ENCODE assay signal across 16 cellular contexts in the genomic region with DNA sequence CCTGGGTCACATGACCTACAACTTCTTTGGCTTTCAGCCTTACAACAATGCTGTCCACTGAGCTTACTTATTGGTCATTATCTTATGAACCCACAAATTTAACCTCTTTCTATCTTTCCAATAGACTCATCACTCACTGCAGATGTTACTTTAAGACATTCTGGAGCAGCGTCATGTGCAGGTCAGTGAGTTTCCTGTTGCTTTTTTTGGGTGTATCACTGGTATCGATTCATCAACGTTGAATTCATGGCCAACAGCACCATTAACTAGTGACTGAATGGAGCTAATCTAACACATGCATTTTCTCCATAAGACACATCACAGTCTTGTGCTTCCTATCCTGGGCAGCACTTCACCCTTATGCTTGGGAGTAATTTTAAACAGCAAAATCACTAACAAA.
DNase-seq lines count a peak whose midpoint lies in the region; ATAC-seq, FAIRE-seq and TF ChIP-seq lines count a peak whose summit lies in the region.
"Had no signal": no experiment of that assay in that cellular context is flagged by ENCODE, and none has a peak within 500 bp of the region (broad histone marks: within the 10 kb centered on the region; RNA-seq: fewer than 3 reads in every experiment).

No MANE protein-coding gene starts in this region.

- no peak overlapping the region for H3K27ac Mint-ChIP-seq in natural killer cell treated with Interleukin-12 subunit alpha and Interleukin-12 subunit beta and Interleukin-15 and Interleukin-18, amount 100 ng/mL, for 72 hours
- H3K27ac Mint-ChIP-seq in activated naive CD8-positive, alpha-beta T cell treated with anti-CD3 and anti-CD28 coated beads for 36 hours: no peak overlapping the region
- H3K27ac Mint-ChIP-seq: CD14-positive monocyte; CD4-positive, alpha-beta memory T cell had no signal

- intact Hi-C loops in K562 (cut with micrococcal nuclease): no loop called here

- no peaks in the 10 kb centered on the region for H3F3A ChIP-seq in MM.1S (ENCODE audit: insufficient read depth, low read length)

- DNase-seq in H54 (ENCODE audit: insufficient read length, low spot score) (no peak), MM.1S (peak; percentile 30), K562 (ENCODE audit: extremely low read depth in 1 of 4, low spot score in 3 of 4) (no peak)
- DNase-seq in activated naive CD4-positive, alpha-beta T cell treated with Interleukin-2 at 50 U/mL for 16 hours: no peak
- no peak for DNase-seq in natural killer cell treated with Interleukin-12 subunit alpha and Interleukin-12 subunit beta and Interleukin-15 and Interleukin-18, amount 100 ng/mL, for 72 hours (ENCODE audit: low spot score)
- DNase-seq in activated CD4-positive, CD25-positive, alpha-beta regulatory T cell treated with anti-CD3 and anti-CD28 coated beads, Interleukin-2, amount 50 U/mL, for 72 hours: no peak
- DNase-seq in activated naive CD8-positive, alpha-beta T cell treated with anti-CD3 and anti-CD28 coated beads for 36 hours: no peak
- DNase-seq: 8988T; CD4-positive, alpha-beta memory T cell; DMS153; DMS79; GDM1; H7 had no signal

- no peak for TF ChIP-seq RAD21 in K562 (CRISPR knock-in tag; conservative IDR thresholded peaks at IDR 0.05 in 1 of 2, IDR thresholded peaks at IDR 0.05 in 1 of 2)

- H4K20me1 ChIP-seq in MM.1S (ENCODE audit: insufficient read depth, low read length): no peaks in the 10 kb centered on the region
- no peaks in the 10 kb centered on the region for H4K20me1 ChIP-seq in K562 (replicated peaks; ENCODE audit: control insufficient read depth, insufficient read depth, low read length)
- H4K20me1 ChIP-seq: BLaER1 had no signal

- TF ChIP-seq CTCF in MM.1S (IDR thresholded peaks at IDR 0.05; ENCODE audit: low read length): no peak
- no peak for TF ChIP-seq CTCF in K562 (IDR thresholded peaks at IDR 0.05 in 2 of 3, conservative IDR thresholded peaks at IDR 0.05 in 1 of 3; ENCODE audit: insufficient read depth in 2 of 3, low read depth in 1 of 3, low read length in 3 of 3)

- H3K36me3 ChIP-seq in MM.1S (replicated peaks; ENCODE audit: insufficient read depth, low read length): no peaks in the 10 kb centered on the region
- H3K36me3 ChIP-seq in K562 (ENCODE audit: control insufficient read depth, insufficient read depth, low read length): no peaks in the 10 kb centered on the region
- H3K36me3 ChIP-seq: BLaER1 had no signal

- H3K4me1 Mint-ChIP-seq in natural killer cell treated with Interleukin-12 subunit alpha and Interleukin-12 subunit beta and Interleukin-15 and Interleukin-18, amount 100 ng/mL, for 72 hours (ENCODE audit: low read depth in 2 of 2): no peaks in the 10 kb centered on the region
- H3K4me1 Mint-ChIP-seq in activated naive CD8-positive, alpha-beta T cell treated with anti-CD3 and anti-CD28 coated beads for 36 hours: no peaks in the 10 kb centered on the region
- H3K4me1 Mint-ChIP-seq: CD14-positive monocyte; CD4-positive, alpha-beta memory T cell had no signal

- H3K27me3 ChIP-seq in MM.1S (replicated peaks; ENCODE audit: insufficient read depth, low read length) (no peaks in the 10 kb centered on the region), K562 (ENCODE audit: control insufficient read depth in 2 of 2, insufficient read depth in 2 of 2, low read length in 2 of 2) (no peaks in the 10 kb centered on the region)
- H3K27me3 ChIP-seq: BLaER1 had no signal

- in situ Hi-C loops in K562 (cut with MboI): no loop called here

- peak; percentile 55 for FAIRE-seq in H54 (lab: Jason Lieb, UNC)
- no peak for FAIRE-seq in K562 (lab: Jason Lieb, UNC)
- peak; percentile 41 for FAIRE-seq in islet of Langerhans (lab: Jason Lieb, UNC)

- BruUV-seq in K562 (replicated peaks; lab: Mats Ljungman, UMichigan): no TSS peak

- ATAC-seq in K562: no peak
- ATAC-seq in natural killer cell treated with Interleukin-12 subunit alpha and Interleukin-12 subunit beta and Interleukin-15 and Interleukin-18, amount 100 ng/mL, for 72 hours: no peak

- CTCF ChIA-PET in K562 (lab: Yijun Ruan, JAX; ENCODE audit: low intra/inter-chr PET ratio): no interaction called here

- H3K9me3 ChIP-seq in MM.1S (replicated peaks; ENCODE audit: insufficient read depth, low read length): no peaks in the 10 kb centered on the region
- no peaks in the 10 kb centered on the region; the same call in 1 of the 2 replicates for H3K9me3 ChIP-seq in K562 (replicated peaks; ENCODE audit: control insufficient read depth, insufficient read depth, low read depth, low read length)
- H3K9me3 ChIP-seq: BLaER1 had no signal

- H3K36me3 Mint-ChIP-seq in natural killer cell treated with Interleukin-12 subunit alpha and Interleukin-12 subunit beta and Interleukin-15 and Interleukin-18, amount 100 ng/mL, for 72 hours: no peaks in the 10 kb centered on the region
- no peaks in the 10 kb centered on the region for H3K36me3 Mint-ChIP-seq in activated naive CD8-positive, alpha-beta T cell treated with anti-CD3 and anti-CD28 coated beads for 36 hours
- H3K36me3 Mint-ChIP-seq: CD14-positive monocyte; CD4-positive, alpha-beta memory T cell had no signal

- TF ChIP-seq POLR2A in H54 (IDR thresholded peaks at IDR 0.05; ENCODE audit: low read depth, low read length) (no peak), K562 (conservative IDR thresholded peaks at IDR 0.05) (no peak)

- H3K9ac ChIP-seq in MM.1S (ENCODE audit: low read length): no peak overlapping the region
- no peak overlapping the region for H3K9ac ChIP-seq in K562 (ENCODE audit: insufficient read depth in 1 of 2, low read depth in 2 of 2, low read length in 2 of 2)
- H3K9ac ChIP-seq: BLaER1 had no signal

- no peaks in the 10 kb centered on the region for H3K79me2 ChIP-seq in MM.1S (ENCODE audit: low read length)
- H3K79me2 ChIP-seq in K562 (ENCODE audit: control insufficient read depth, insufficient read depth, low read length): no peaks in the 10 kb centered on the region

- H3K4me1 ChIP-seq in MM.1S (ENCODE audit: low read length): 0 out of 2 replicates have a peak, but pooled peaks cover 5% of the 10 kb centered on the region
- H3K4me1 ChIP-seq in K562 (replicated peaks in 1 of 2; ENCODE audit: control insufficient read depth in 2 of 2, insufficient read depth in 2 of 2, low read length in 2 of 2): no peaks in the 10 kb centered on the region
- H3K4me1 ChIP-seq: BLaER1 had no signal

- H3K4me3 ChIP-seq in MM.1S (ENCODE audit: low read length) (no peak overlapping the region), K562 (no peak overlapping the region)
- H3K4me3 ChIP-seq: BLaER1 had no signal

- TF ChIP-seq EP300 in K562 (IDR thresholded peaks at IDR 0.05; ENCODE audit: low read length): no peak

- POLR2A ChIA-PET in K562 (lab: Yijun Ruan, JAX): no interaction called here

- no peaks in the 10 kb centered on the region for H3K9me2 ChIP-seq in MM.1S (replicated peaks; ENCODE audit: insufficient read depth, low read length)

- H3K27me3 Mint-ChIP-seq in natural killer cell treated with Interleukin-12 subunit alpha and Interleukin-12 subunit beta and Interleukin-15 and Interleukin-18, amount 100 ng/mL, for 72 hours: no peaks in the 10 kb centered on the region
- no peaks in the 10 kb centered on the region for H3K27me3 Mint-ChIP-seq in activated naive CD8-positive, alpha-beta T cell treated with anti-CD3 and anti-CD28 coated beads for 36 hours
- H3K27me3 Mint-ChIP-seq: CD4-positive, alpha-beta memory T cell had no signal

- H3K4me2 ChIP-seq in MM.1S (ENCODE audit: low read depth, low read length): no peak overlapping the region
- no peak overlapping the region for H3K4me2 ChIP-seq in K562 (ENCODE audit: insufficient read depth, low read length)
- H3K4me2 ChIP-seq: BLaER1 had no signal

- H3K9me1 ChIP-seq in K562 (ENCODE audit: control insufficient read depth, insufficient read depth, low read length): no peaks in the 10 kb centered on the region

- WGBS in K562 (ENCODE audit: insufficient coverage, low coverage, missing lambda C conversion rate): 3% methylated on average over 3 of the region's 3 CpGs

- H3K4me3 Mint-ChIP-seq in natural killer cell treated with Interleukin-12 subunit alpha and Interleukin-12 subunit beta and Interleukin-15 and Interleukin-18, amount 100 ng/mL, for 72 hours: no peak overlapping the region
- H3K4me3 Mint-ChIP-seq in activated naive CD8-positive, alpha-beta T cell treated with anti-CD3 and anti-CD28 coated beads for 36 hours: no peak overlapping the region
- H3K4me3 Mint-ChIP-seq: CD14-positive monocyte; CD4-positive, alpha-beta memory T cell had no signal

- 0 out of 2 replicates have a peak overlapping the region, but pooled peaks have one; percentile 15 for H2AFZ ChIP-seq in MM.1S (ENCODE audit: low read length)
- H2AFZ ChIP-seq in K562 (ENCODE audit: low read depth, low read length): no peak overlapping the region

- H3K9me3 Mint-ChIP-seq in natural killer cell treated with Interleukin-12 subunit alpha and Interleukin-12 subunit beta and Interleukin-15 and Interleukin-18, amount 100 ng/mL, for 72 hours: peaks cover 6% of the 10 kb centered on the region
- H3K9me3 Mint-ChIP-seq in activated naive CD8-positive, alpha-beta T cell treated with anti-CD3 and anti-CD28 coated beads for 36 hours: no peaks in the 10 kb centered on the region

- H3K27ac ChIP-seq in MM.1S (ENCODE audit: low read length) (no peak overlapping the region), K562 (ENCODE audit: extremely low read depth, low read depth, low read length) (no peak overlapping the region)
- H3K27ac ChIP-seq: BLaER1 had no signal

TF ChIP-seq in K562, 482 proteins besides CTCF, POLR2A, EP300 and RAD21:
- TF ChIP-seq PCBP2 (IDR thresholded peaks at IDR 0.05; ENCODE audit: low read depth, low read length, poor library complexity, severe bottlenecking): no peak
- TF ChIP-seq, protein P1, sequence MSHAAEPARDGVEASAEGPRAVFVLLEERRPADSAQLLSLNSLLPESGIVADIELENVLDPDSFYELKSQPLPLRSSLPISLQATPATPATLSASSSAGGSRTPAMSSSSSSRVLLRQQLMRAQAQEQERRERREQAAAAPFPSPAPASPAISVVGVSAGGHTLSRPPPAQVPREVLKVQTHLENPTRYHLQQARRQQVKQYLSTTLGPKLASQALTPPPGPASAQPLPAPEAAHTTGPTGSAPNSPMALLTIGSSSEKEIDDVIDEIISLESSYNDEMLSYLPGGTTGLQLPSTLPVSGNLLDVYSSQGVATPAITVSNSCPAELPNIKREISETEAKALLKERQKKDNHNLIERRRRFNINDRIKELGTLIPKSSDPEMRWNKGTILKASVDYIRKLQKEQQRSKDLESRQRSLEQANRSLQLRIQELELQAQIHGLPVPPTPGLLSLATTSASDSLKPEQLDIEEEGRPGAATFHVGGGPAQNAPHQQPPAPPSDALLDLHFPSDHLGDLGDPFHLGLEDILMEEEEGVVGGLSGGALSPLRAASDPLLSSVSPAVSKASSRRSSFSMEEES (CRISPR knock-in tag; IDR thresholded peaks at IDR 0.05): peak; percentile 69
- no peak for TF ChIP-seq NFRKB (IDR thresholded peaks at IDR 0.05; ENCODE audit: low read depth)
- no peak for TF ChIP-seq ZBTB8A (IDR thresholded peaks at IDR 0.05; ENCODE audit: partially characterized antibody)
